Comparison of ENCODE assay signal across 18 cellular contexts in genomic region chr11:119710417-119710816, GRCh38.
"Had no signal": no experiment of that assay in that cellular context is flagged by ENCODE, and none has a peak within 500 bp of the region (broad histone marks: within the 10 kb centered on the region; RNA-seq: fewer than 3 reads in every experiment).

No MANE protein-coding gene starts in this region.

- H3K27me3 ChIP-seq: breast epithelium, esophagus muscularis mucosa, right atrium auricular region had no signal

- DNase-seq: activated CD4-positive, alpha-beta T cell treated with anti-CD3 and anti-CD28 coated beads, Interleukin-2, amount 50 U/mL, for 4 hours; activated naive CD4-positive, alpha-beta T cell treated with Interleukin-2 at 50 U/mL for 16 hours; activated T-cell treated with anti-CD3 and anti-CD28 coated beads, Interleukin-2, amount 50 U/mL, for 48 hours; effector memory CD8-positive, alpha-beta T cell; left cardiac atrium; spleen; stimulated activated CD4-positive, alpha-beta T cell treated with anti-CD3 and anti-CD28 coated beads, Interleukin-4, amount 100 ng/mL, for 1 hour; stimulated activated naive CD4-positive, alpha-beta T cell treated with Interleukin-2 at 50 U/mL for 16 hours; T-helper 9 cell had no signal

- H3K36me3 Mint-ChIP-seq: memory B cell; natural killer cell treated with Interleukin-12 subunit alpha and Interleukin-12 subunit beta and Interleukin-15 and Interleukin-18, amount 100 ng/mL, for 72 hours had no signal

- H3K9me3 ChIP-seq: breast epithelium, esophagus muscularis mucosa, prostate gland, right atrium auricular region, spleen had no signal

- H3K27ac Mint-ChIP-seq: activated naive CD8-positive, alpha-beta T cell treated with anti-CD3 and anti-CD28 coated beads for 36 hours; effector memory CD8-positive, alpha-beta T cell; memory B cell; natural killer cell treated with Interleukin-12 subunit alpha and Interleukin-12 subunit beta and Interleukin-15 and Interleukin-18, amount 100 ng/mL, for 72 hours; WTC11 had no signal

- H3K4me1 Mint-ChIP-seq: central memory CD8-positive, alpha-beta T cell; memory B cell had no signal

- H3K4me1 ChIP-seq: esophagus muscularis mucosa, right atrium auricular region had no signal

- H3K36me3 ChIP-seq: breast epithelium, prostate gland, right atrium auricular region, spleen had no signal

- H3K27ac ChIP-seq: esophagus muscularis mucosa, prostate gland, right atrium auricular region had no signal

- ATAC-seq: effector memory CD8-positive, alpha-beta T cell; natural killer cell treated with Interleukin-12 subunit alpha and Interleukin-12 subunit beta and Interleukin-15 and Interleukin-18, amount 100 ng/mL, for 72 hours had no signal

- H3K4me3 ChIP-seq: esophagus muscularis mucosa, prostate gland, right atrium auricular region, spleen had no signal

- H3K9me3 Mint-ChIP-seq: central memory CD8-positive, alpha-beta T cell; effector memory CD8-positive, alpha-beta T cell; memory B cell; natural killer cell treated with Interleukin-12 subunit alpha and Interleukin-12 subunit beta and Interleukin-15 and Interleukin-18, amount 100 ng/mL, for 72 hours; WTC11 had no signal

- H3K4me3 Mint-ChIP-seq: central memory CD8-positive, alpha-beta T cell; effector memory CD8-positive, alpha-beta T cell; memory B cell; natural killer cell treated with Interleukin-12 subunit alpha and Interleukin-12 subunit beta and Interleukin-15 and Interleukin-18, amount 100 ng/mL, for 72 hours had no signal
